In genomic region chr2:163713534-163714311, GRCh38 we compare ENCODE assay signal across 16 cellular contexts. TPM values are rescaled to one million over a fixed set of nuclear protein-coding genes. Genes with fewer than 3 reads are reported as not detected.
DNase-seq lines count a peak whose midpoint lies in the region; ATAC-seq and TF ChIP-seq lines count a peak whose summit lies in the region.
"Had no signal": no experiment of that assay in that cellular context is flagged by ENCODE, and none has a peak within 500 bp of the region (broad histone marks: within the 10 kb centered on the region; RNA-seq: fewer than 3 reads in every experiment).

No MANE protein-coding gene starts in this region.

- peak; percentile 17 for DNase-seq in NCI-H748 (lab: John Stamatoyannopoulos, UW; ENCODE audit: unreplicated experiment)
- no peak for DNase-seq in NCI-H748 treated with DMSO at 0.1 percent for 48 hours (lab: John Stamatoyannopoulos, UW)
- DNase-seq in astrocyte of the spinal cord (ENCODE audit: low read depth, low spot score): peak; percentile 24
- DNase-seq in substantia nigra (lab: John Stamatoyannopoulos, UW): peak in 26 of 49 donors; percentile 3 to 59 (median 26)
- DNase-seq in SKM-1 treated with dmso at 0.1 percent for 144 hours (lab: John Stamatoyannopoulos, UW; ENCODE audit: unreplicated experiment): no peak
- DNase-seq in A673 (ENCODE audit: low spot score): no peak
- DNase-seq: 8988T; activated naive CD8-positive, alpha-beta T cell treated with anti-CD3 and anti-CD28 coated beads, Interleukin-2, amount 50 U/mL, for 24 hours; DMS79 treated with DMSO at 0.1 percent for 48 hours; NCI-H1048; stimulated activated naive B cell treated with anti-CD40 and anti-IgM and Interleukin-4, amounts not matched to agents 10 μg/mL and 1 μg/mL and 100 μg/mL, for 72 hours; WERI-Rb-1 had no signal

- no peaks in the 10 kb centered on the region for H3K9me3 ChIP-seq in A673 (ENCODE audit: low read depth, low read length, poor library complexity, severe bottlenecking)

- POLR2A ChIA-PET in A673 (lab: Charles Lee; ENCODE audit: low non-redundant PET): no interaction called here

- H3K27me3 ChIP-seq in layer of hippocampus (ENCODE audit: control insufficient read depth, insufficient read depth, low read length): no peaks in the 10 kb centered on the region
- peaks cover 95% of the 10 kb centered on the region for H3K27me3 ChIP-seq in A673 (replicated peaks; ENCODE audit: insufficient read depth, low read depth, low read length, poor library complexity)

- in situ Hi-C loops in astrocyte of the spinal cord (cut with HindIII; ENCODE audit: low sequenced_read_pairs): no loop called here

- TF ChIP-seq CTCF in astrocyte of the spinal cord (IDR thresholded peaks at IDR 0.05; ENCODE audit: low read depth, low read length): no peak
- TF ChIP-seq CTCF in A673 (conservative IDR thresholded peaks at IDR 0.05; ENCODE audit: low read depth, low read length): no peak

- no peaks in the 10 kb centered on the region for H3K36me3 ChIP-seq in A673 (ENCODE audit: insufficient read depth, low read length, poor library complexity, severe bottlenecking)
- H3K36me3 ChIP-seq: WERI-Rb-1 had no signal

- H3K4me1 ChIP-seq in A673 (ENCODE audit: insufficient read depth, low read length, poor library complexity, severe bottlenecking): no peaks in the 10 kb centered on the region

- CTCF ChIA-PET in A673 (lab: Charles Lee): no interaction called here

- BruUV-seq in A673 (replicated peaks; lab: Mats Ljungman, UMichigan): no TSS peak

- intact Hi-C loops in A673 (cut with micrococcal nuclease; ENCODE audit: unreplicated experiment): no loop called here

- H3K4me3 ChIP-seq in astrocyte of the spinal cord (ENCODE audit: low read depth, low read length): no peak overlapping the region
- H3K4me3 ChIP-seq in A673 (ENCODE audit: low read depth, low read length, poor library complexity, severe bottlenecking): no peak overlapping the region

- peak overlapping the region; percentile 23 for H3K27ac ChIP-seq in layer of hippocampus (ENCODE audit: low read depth, low read length)
- H3K27ac ChIP-seq in substantia nigra (ENCODE audit: low read depth, low read length, poor library complexity, severe bottlenecking): peak overlapping the region; percentile 67
- H3K27ac ChIP-seq in A673 (ENCODE audit: low read depth, low read length, poor library complexity, severe bottlenecking): no peak overlapping the region
- H3K27ac ChIP-seq: C4-2B, WERI-Rb-1 had no signal

- ATAC-seq in HG03354 (IDR thresholded peaks at IDR 0.05; ENCODE audit: poor library complexity, severe bottlenecking, unreplicated experiment): no peak
- ATAC-seq: activated naive CD8-positive, alpha-beta T cell treated with anti-CD3 and anti-CD28 coated beads, Interleukin-2, amount 50 U/mL, for 24 hours; stimulated activated naive B cell treated with anti-CD40 and anti-IgM and Interleukin-4, amounts not matched to agents 10 μg/mL and 1 μg/mL and 100 μg/mL, for 72 hours had no signal

RNA-seq across cellular contexts. Expression of gene FIGN, which starts 22.1 kb away (rescaled TPM):
- total RNA-seq in A673 (2021): 0.22 and 0.24 TPM in 2 replicates
- total RNA-seq: T-helper 1 cell treated with Interleukin-12 subunit alpha and Interleukin-12 subunit beta and Interleukin-4 antibody, amounts not matched to agents 30 ng/mL and 1 ng/mL, for 36 hours had no signal

Comparison
In these comparisons a context has a peak if more than half of its experiments do, and no peak if none do; other contexts are left out.
1. DNase-seq: peak in NCI-H748 (single experiment), astrocyte of the spinal cord (single experiment) and substantia nigra (26 of 49); none in NCI-H748 treated with DMSO at 0.1 percent for 48 hours (single experiment), SKM-1 treated with dmso at 0.1 percent for 144 hours (single experiment) and A673 (single experiment).